Comparison of ENCODE assay signal across 33 cellular contexts in genomic region chr14:78673845-78674244, GRCh38.
A peak's percentile ranks its signal among the peaks of the same experiment; 100 is the strongest.
DNase-seq lines count a peak whose midpoint lies in the region; ATAC-seq and TF ChIP-seq lines count a peak whose summit lies in the region.
"Had no signal": no experiment of that assay in that cellular context is flagged by ENCODE, and none has a peak within 500 bp of the region (broad histone marks: within the 10 kb centered on the region; RNA-seq: fewer than 3 reads in every experiment).

No MANE protein-coding gene starts in this region.

- H3K4me1 Mint-ChIP-seq in stimulated activated naive CD8-positive, alpha-beta T cell treated with anti-CD3 and anti-CD28 coated beads, Interleukin-15, amount 100 ng/mL, for 72 hours: no peaks in the 10 kb centered on the region
- H3K4me1 Mint-ChIP-seq in HFFc6 (ENCODE audit: low read depth): no peaks in the 10 kb centered on the region
- H3K4me1 Mint-ChIP-seq: activated naive CD4-positive, alpha-beta T cell treated with anti-CD3 and anti-CD28 coated beads, Interleukin-2, amount 10 ng/mL, durations not matched to agents 7 days and 5 days; activated T-helper 17 cell treated with anti-CD3 and anti-CD28 coated beads, Interleukin-2, amount 50 U/mL, for 72 hours; immature natural killer cell; natural killer cell; stimulated activated naive B cell treated with anti-CD40 and anti-IgM and Interleukin-4, amounts not matched to agents 10 μg/mL and 1 μg/mL and 100 μg/mL, for 72 hours had no signal

- peaks cover 0 to 7% of the 10 kb centered on the region in 2 donors for H3K9me3 Mint-ChIP-seq in stimulated activated naive CD8-positive, alpha-beta T cell treated with anti-CD3 and anti-CD28 coated beads, Interleukin-15, amount 100 ng/mL, for 72 hours
- H3K9me3 Mint-ChIP-seq in HFFc6: peaks cover 4% of the 10 kb centered on the region; the same call in 1 of the 2 replicates
- H3K9me3 Mint-ChIP-seq: activated naive CD4-positive, alpha-beta T cell treated with anti-CD3 and anti-CD28 coated beads, Interleukin-2, amount 10 ng/mL, durations not matched to agents 7 days and 5 days; type B pancreatic cell had no signal

- no TSS peak for BruUV-seq in OCI-LY7 (replicated peaks; lab: Mats Ljungman, UMichigan)

- POLR2A ChIA-PET in OCI-LY7 (lab: Charles Lee): no interaction called here

- DNase-seq in OCI-LY7 (ENCODE audit: low spot score) (no peak), iPS-NIHi11 (ENCODE audit: low spot score) (peak; percentile 21), HFFc6 (no peak)
- no peak for DNase-seq in stimulated activated naive CD8-positive, alpha-beta T cell treated with anti-CD3 and anti-CD28 coated beads, Interleukin-15, amount 100 ng/mL, for 72 hours
- DNase-seq: activated CD4-positive, alpha-beta T cell treated with anti-CD3 and anti-CD28 coated beads for 4 hours; activated CD8-positive, alpha-beta T cell treated with anti-CD3 and anti-CD28 coated beads, Interleukin-2, amount 10 ng/mL, durations not matched to agents 7 days and 5 days; activated naive CD4-positive, alpha-beta T cell treated with anti-CD3 and anti-CD28 coated beads, Interleukin-2, amount 10 ng/mL, durations not matched to agents 7 days and 5 days; adrenal gland; central memory CD4-positive, alpha-beta T cell; gastrocnemius medialis; immature natural killer cell; left cardiac atrium; mucosa of descending colon; natural killer cell; NCI-H1092 treated with DMSO at 0.1 percent for 48 hours; NCI-H1694 treated with DMSO at 0.1 percent for 48 hours; NCI-H524 treated with DMSO at 0.1 percent for 48 hours; ovary; SJCRH30; stimulated activated CD4-positive, alpha-beta T cell treated with anti-CD3 and anti-CD28 coated beads, Interleukin-15, amount 100 ng/mL, for 24 hours; stimulated activated naive B cell treated with anti-CD40 and anti-IgM and Interleukin-4, amounts not matched to agents 10 μg/mL and 1 μg/mL and 100 μg/mL, for 72 hours; T-helper 9 cell had no signal

- no peaks in the 10 kb centered on the region for H3K79me2 ChIP-seq in OCI-LY7 (ENCODE audit: insufficient read depth, low read depth, low read length)
- H3K79me2 ChIP-seq: hepatocyte had no signal

- intact Hi-C loops in OCI-LY7 (cut with micrococcal nuclease; ENCODE audit: unreplicated experiment): no loop called here

- TF ChIP-seq CTCF in C4-2B (conservative IDR thresholded peaks at IDR 0.05) (peak; percentile 8; the same call in 1 of the 2 replicates), GM12872 (IDR thresholded peaks at IDR 0.05; ENCODE audit: insufficient read depth, low read depth, low read length) (peak; percentile 14; the same call in 1 of the 3 replicates), OCI-LY7 (conservative IDR thresholded peaks at IDR 0.05; ENCODE audit: low read length) (0 out of 2 replicates have a peak, but pooled peaks have one; percentile 19), HFFc6 (IDR thresholded peaks at IDR 0.05) (no peak; the same call in 1 of the 2 replicates), gastroesophageal sphincter (IDR thresholded peaks at IDR 0.05) (no peak)

- H2AFZ ChIP-seq in OCI-LY7 (ENCODE audit: low read length): no peak overlapping the region
- H2AFZ ChIP-seq: hepatocyte had no signal

- H3K27ac ChIP-seq in C4-2B (no peak overlapping the region), OCI-LY7 (ENCODE audit: low read depth, low read length, poor library complexity, severe bottlenecking) (no peak overlapping the region), gastroesophageal sphincter (no peak overlapping the region)
- H3K27ac ChIP-seq: adrenal gland; BLaER1 treated with 17β-estradiol and CSF1 and Interleukin-3, amounts not matched to agents 10 nM and 100 nM; gastrocnemius medialis; hepatocyte; ovary; SJCRH30 had no signal

- no peak overlapping the region for H3K27ac Mint-ChIP-seq in stimulated activated naive CD8-positive, alpha-beta T cell treated with anti-CD3 and anti-CD28 coated beads, Interleukin-15, amount 100 ng/mL, for 72 hours
- H3K27ac Mint-ChIP-seq in HFFc6: no peak overlapping the region
- H3K27ac Mint-ChIP-seq: activated CD8-positive, alpha-beta T cell treated with anti-CD3 and anti-CD28 coated beads, Interleukin-2, amount 10 ng/mL, durations not matched to agents 7 days and 5 days; activated naive CD4-positive, alpha-beta T cell treated with anti-CD3 and anti-CD28 coated beads, Interleukin-2, amount 10 ng/mL, durations not matched to agents 7 days and 5 days; activated T-helper 17 cell treated with anti-CD3 and anti-CD28 coated beads, Interleukin-2, amount 50 U/mL, for 72 hours; IgD-negative memory B cell; immature natural killer cell; natural killer cell; stimulated activated naive B cell treated with anti-CD40 and anti-IgM and Interleukin-4, amounts not matched to agents 10 μg/mL and 1 μg/mL and 100 μg/mL, for 72 hours; type B pancreatic cell had no signal

- 76 to 83% methylated on average over 1 to 3 of the region's 3 CpGs for WGBS in gastroesophageal sphincter (ENCODE audit: low coverage in 1 of 2), 2 donors

- H3K4me2 ChIP-seq in OCI-LY7 (ENCODE audit: low read length): no peak overlapping the region
- H3K4me2 ChIP-seq: BLaER1 treated with 17β-estradiol and CSF1 and Interleukin-3, amounts not matched to agents 10 nM and 100 nM; hepatocyte had no signal

- no peak for TF ChIP-seq POLR2A in gastroesophageal sphincter (IDR thresholded peaks at IDR 0.05)

- H3K27me3 ChIP-seq in gastroesophageal sphincter: no peaks in the 10 kb centered on the region
- H3K27me3 ChIP-seq: adrenal gland; BLaER1 treated with 17β-estradiol and CSF1 and Interleukin-3, amounts not matched to agents 10 nM and 100 nM; gastrocnemius medialis; hepatocyte; ovary; SJCRH30 had no signal

- no peaks in the 10 kb centered on the region for H4K20me1 ChIP-seq in OCI-LY7 (ENCODE audit: insufficient read depth, low read length)
- H4K20me1 ChIP-seq: BLaER1 treated with 17β-estradiol and CSF1 and Interleukin-3, amounts not matched to agents 10 nM and 100 nM had no signal

- no peaks in the 10 kb centered on the region for H3K9me2 ChIP-seq in OCI-LY7 (ENCODE audit: insufficient read depth, low read length)

- no peaks in the 10 kb centered on the region for H3K36me3 ChIP-seq in OCI-LY7 (ENCODE audit: insufficient read depth, low read length)
- H3K36me3 ChIP-seq in gastroesophageal sphincter: no peaks in the 10 kb centered on the region
- H3K36me3 ChIP-seq: adrenal gland; BLaER1 treated with 17β-estradiol and CSF1 and Interleukin-3, amounts not matched to agents 10 nM and 100 nM; gastrocnemius medialis; ovary; SJCRH30 had no signal

- H3K9me3 ChIP-seq in OCI-LY7 (ENCODE audit: low read length) (no peaks in the 10 kb centered on the region), gastroesophageal sphincter (no peaks in the 10 kb centered on the region)
- H3K9me3 ChIP-seq: adrenal gland; BLaER1 treated with 17β-estradiol and CSF1 and Interleukin-3, amounts not matched to agents 10 nM and 100 nM; gastrocnemius medialis; mucosa of descending colon; ovary; SJCRH30 had no signal

- H3K36me3 Mint-ChIP-seq in HFFc6 (ENCODE audit: low read depth): no peaks in the 10 kb centered on the region
- H3K36me3 Mint-ChIP-seq: activated naive CD4-positive, alpha-beta T cell treated with anti-CD3 and anti-CD28 coated beads, Interleukin-2, amount 10 ng/mL, durations not matched to agents 7 days and 5 days; IgD-negative memory B cell; immature natural killer cell; natural killer cell; stimulated activated naive B cell treated with anti-CD40 and anti-IgM and Interleukin-4, amounts not matched to agents 10 μg/mL and 1 μg/mL and 100 μg/mL, for 72 hours; type B pancreatic cell had no signal

- CTCF ChIA-PET in OCI-LY7 (lab: Charles Lee; ENCODE audit: unreplicated experiment): no interaction called here

- TF ChIP-seq EP300 in gastroesophageal sphincter (IDR thresholded peaks at IDR 0.05): no peak

- H3K4me3 ChIP-seq in OCI-LY7 (ENCODE audit: low read depth, low read length, poor library complexity, severe bottlenecking) (no peak overlapping the region), gastroesophageal sphincter (no peak overlapping the region)
- H3K4me3 ChIP-seq: adrenal gland; BLaER1 treated with 17β-estradiol and CSF1 and Interleukin-3, amounts not matched to agents 10 nM and 100 nM; gastrocnemius medialis; GM12878; hepatocyte; lung; mucosa of descending colon; ovary; SJCRH30 had no signal

- no peaks in the 10 kb centered on the region for H3K27me3 Mint-ChIP-seq in stimulated activated naive CD8-positive, alpha-beta T cell treated with anti-CD3 and anti-CD28 coated beads, Interleukin-15, amount 100 ng/mL, for 72 hours
- no peaks in the 10 kb centered on the region; the same call in 1 of the 2 replicates for H3K27me3 Mint-ChIP-seq in HFFc6 (ENCODE audit: insufficient read depth)
- H3K27me3 Mint-ChIP-seq: activated naive CD4-positive, alpha-beta T cell treated with anti-CD3 and anti-CD28 coated beads, Interleukin-2, amount 10 ng/mL, durations not matched to agents 7 days and 5 days; IgD-negative memory B cell; stimulated activated naive B cell treated with anti-CD40 and anti-IgM and Interleukin-4, amounts not matched to agents 10 μg/mL and 1 μg/mL and 100 μg/mL, for 72 hours; type B pancreatic cell had no signal

- H3K4me3 Mint-ChIP-seq in stimulated activated naive CD8-positive, alpha-beta T cell treated with anti-CD3 and anti-CD28 coated beads, Interleukin-15, amount 100 ng/mL, for 72 hours: no peak overlapping the region
- H3K4me3 Mint-ChIP-seq in HFFc6: no peak overlapping the region
- H3K4me3 Mint-ChIP-seq: activated CD8-positive, alpha-beta T cell treated with anti-CD3 and anti-CD28 coated beads, Interleukin-2, amount 10 ng/mL, durations not matched to agents 7 days and 5 days; activated naive CD4-positive, alpha-beta T cell treated with anti-CD3 and anti-CD28 coated beads, Interleukin-2, amount 10 ng/mL, durations not matched to agents 7 days and 5 days; activated T-helper 17 cell treated with anti-CD3 and anti-CD28 coated beads, Interleukin-2, amount 50 U/mL, for 72 hours; IgD-negative memory B cell; immature natural killer cell; natural killer cell; stimulated activated naive B cell treated with anti-CD40 and anti-IgM and Interleukin-4, amounts not matched to agents 10 μg/mL and 1 μg/mL and 100 μg/mL, for 72 hours; type B pancreatic cell had no signal

- H3K4me1 ChIP-seq in OCI-LY7 (ENCODE audit: insufficient read depth, low read length, poor library complexity, severe bottlenecking) (no peaks in the 10 kb centered on the region), gastroesophageal sphincter (no peaks in the 10 kb centered on the region)
- H3K4me1 ChIP-seq: adrenal gland; BLaER1 treated with 17β-estradiol and CSF1 and Interleukin-3, amounts not matched to agents 10 nM and 100 nM; gastrocnemius medialis; SJCRH30 had no signal

- ATAC-seq in HG02642 (IDR thresholded peaks at IDR 0.05; ENCODE audit: poor library complexity, unreplicated experiment) (no peak), gastroesophageal sphincter (no peak)
- ATAC-seq in stimulated activated naive CD8-positive, alpha-beta T cell treated with anti-CD3 and anti-CD28 coated beads, Interleukin-15, amount 100 ng/mL, for 72 hours: no peak
- ATAC-seq: activated CD8-positive, alpha-beta T cell treated with anti-CD3 and anti-CD28 coated beads, Interleukin-2, amount 10 ng/mL, durations not matched to agents 7 days and 5 days; activated T-helper 17 cell treated with anti-CD3 and anti-CD28 coated beads, Interleukin-2, amount 50 U/mL, for 72 hours; gastrocnemius medialis; GM12878; left cardiac atrium; mucosa of descending colon; natural killer cell; stimulated activated naive B cell treated with anti-CD40 and anti-IgM and Interleukin-4, amounts not matched to agents 10 μg/mL and 1 μg/mL and 100 μg/mL, for 72 hours had no signal

Comparison
In these comparisons a context has a peak if more than half of its experiments do, and no peak if none do; other contexts are left out.
1. CTCF ChIP-seq: peak in C4-2B (single experiment), GM12872 (single experiment) and OCI-LY7 (single experiment); none in HFFc6 (single experiment) and gastroesophageal sphincter (0 of 4).